ENCODE assay signal across 9 cellular contexts in genomic region chr14:22221508-22221907, GRCh38.
DNase-seq lines count a peak whose midpoint lies in the region; ATAC-seq and TF ChIP-seq lines count a peak whose summit lies in the region.
"Had no signal": no experiment of that assay in that cellular context is flagged by ENCODE, and none has a peak within 500 bp of the region (broad histone marks: within the 10 kb centered on the region; RNA-seq: fewer than 3 reads in every experiment).

No MANE protein-coding gene starts in this region.

- CTCF ChIA-PET in activated B cell treated with CpG ODN at 0.5 μM for 24 hours (lab: Charles Lee) = interaction anchor here (0.7 to 1.8 kb wide), 7 partner anchors 19 to 348 kb away, joined by 3 to 8 read pairs (median 3); no protein-coding TSS in a partner anchor

- TF ChIP-seq CTCF in DOHH2 (IDR thresholded peaks at IDR 0.05; ENCODE audit: low read depth, low read length, poor library complexity, severe bottlenecking) (peak; percentile 43), HFFc6 (IDR thresholded peaks at IDR 0.05) (peak; percentile 72), activated B cell treated with CpG ODN at 0.5 μM for 24 hours (IDR thresholded peaks at IDR 0.05) (peak; percentile 36)

- DNase-seq in HFFc6 (peak; percentile 7), activated B cell treated with CpG ODN at 0.5 μM for 24 hours (no peak), kidney tubule cell (ENCODE audit: low spot score) (peak; percentile 39), NCI-H2196 (lab: John Stamatoyannopoulos, UW; ENCODE audit: unreplicated experiment) (no peak), NCI-H526 (lab: John Stamatoyannopoulos, UW) (no peak), right cardiac atrium (no peak)
- no peak for DNase-seq in stimulated activated CD4-positive, alpha-beta T cell treated with anti-CD3 and anti-CD28 coated beads, Interleukin-15, amount 100 ng/mL, for 24 hours
- DNase-seq: pancreas had no signal

- 30% methylated on average over 3 of the region's 3 CpGs for WGBS in right cardiac atrium

- H3K79me2 ChIP-seq in DOHH2 (ENCODE audit: control insufficient read depth, low read length) = no peaks in the 10 kb centered on the region

- no peaks in the 10 kb centered on the region for H4K20me1 ChIP-seq in DOHH2 (ENCODE audit: control insufficient read depth, insufficient read depth, low read depth, low read length)

- peaks cover 10% of the 10 kb centered on the region for H3K4me1 ChIP-seq in DOHH2 (ENCODE audit: control insufficient read depth, low read length)
- H3K4me1 ChIP-seq in right cardiac atrium (ENCODE audit: control insufficient read depth, insufficient read depth, low read length) = no peaks in the 10 kb centered on the region
- H3K4me1 ChIP-seq: pancreas had no signal

- POLR2A ChIA-PET in activated B cell treated with CpG ODN at 0.5 μM for 24 hours (lab: Charles Lee) = interaction anchor here (0.7 to 1.0 kb wide), 2 partner anchors 76 to 248 kb away, joined by 8 read pairs; no protein-coding TSS in a partner anchor

- H3K4me3 ChIP-seq in DOHH2 (ENCODE audit: low read length) (no peak overlapping the region), right cardiac atrium (ENCODE audit: low read length) (no peak overlapping the region)
- H3K4me3 ChIP-seq: pancreas had no signal

- no peaks in the 10 kb centered on the region for H3K9me2 ChIP-seq in DOHH2 (replicated peaks; ENCODE audit: control insufficient read depth, low read length)

- ATAC-seq in activated B cell treated with CpG ODN at 0.5 μM for 24 hours (ENCODE audit: low read depth) (no peak), right cardiac atrium (no peak)
- ATAC-seq: pancreas had no signal

- H3F3A ChIP-seq in DOHH2 (ENCODE audit: control insufficient read depth, insufficient read depth) = no peaks in the 10 kb centered on the region

- no peak overlapping the region for H3K4me3 Mint-ChIP-seq in HFFc6
- no peak overlapping the region for H3K4me3 Mint-ChIP-seq in activated B cell treated with CpG ODN at 0.5 μM for 24 hours

- intact Hi-C loops in activated B cell treated with CpG ODN at 0.5 μM for 24 hours (cut with micrococcal nuclease) (no loop called here), right cardiac atrium (cut with DNase I) (no loop called here)

- H3K9me3 Mint-ChIP-seq in HFFc6 (no peaks in the 10 kb centered on the region), activated B cell treated with CpG ODN at 0.5 μM for 24 hours (no peaks in the 10 kb centered on the region)

- H3K36me3 ChIP-seq in DOHH2 (ENCODE audit: control insufficient read depth, low read length) = no peaks in the 10 kb centered on the region
- H3K36me3 ChIP-seq: pancreas had no signal

- peaks cover 4% of the 10 kb centered on the region; the same call in 1 of the 2 replicates for H3K27me3 Mint-ChIP-seq in HFFc6 (ENCODE audit: insufficient read depth)
- peaks cover 15% of the 10 kb centered on the region for H3K27me3 Mint-ChIP-seq in activated B cell treated with CpG ODN at 0.5 μM for 24 hours

- H3K4me2 ChIP-seq in DOHH2 (ENCODE audit: low read length) = no peak overlapping the region

- peaks cover 17% of the 10 kb centered on the region for H3K27me3 ChIP-seq in DOHH2 (ENCODE audit: control insufficient read depth, low read length)
- no peaks in the 10 kb centered on the region for H3K27me3 ChIP-seq in right cardiac atrium (ENCODE audit: control insufficient read depth, insufficient read depth)

- H3K27ac Mint-ChIP-seq in HFFc6 (no peak overlapping the region), activated B cell treated with CpG ODN at 0.5 μM for 24 hours (no peak overlapping the region)

- H3K4me1 Mint-ChIP-seq in HFFc6 (ENCODE audit: low read depth) = peaks cover 28% of the 10 kb centered on the region
- peaks cover 19% of the 10 kb centered on the region for H3K4me1 Mint-ChIP-seq in activated B cell treated with CpG ODN at 0.5 μM for 24 hours

- H3K36me3 Mint-ChIP-seq in HFFc6 (ENCODE audit: low read depth) = no peaks in the 10 kb centered on the region
- no peaks in the 10 kb centered on the region for H3K36me3 Mint-ChIP-seq in activated B cell treated with CpG ODN at 0.5 μM for 24 hours (ENCODE audit: low read depth)

- no peak overlapping the region for H3K27ac ChIP-seq in DOHH2 (ENCODE audit: low read depth, low read length)
- H3K27ac ChIP-seq in right cardiac atrium (ENCODE audit: low read length) = no peak overlapping the region
- H3K27ac ChIP-seq: pancreas had no signal

- no peaks in the 10 kb centered on the region for H3K9me3 ChIP-seq in DOHH2 (ENCODE audit: control insufficient read depth, insufficient read depth, low read length)
- H3K9me3 ChIP-seq in right cardiac atrium (ENCODE audit: control insufficient read depth, low read length) = no peaks in the 10 kb centered on the region
- H3K9me3 ChIP-seq: pancreas had no signal

Comparison
In these comparisons a context has a peak if more than half of its experiments do, and no peak if none do; other contexts are left out.
1. DNase-seq: peak in HFFc6 (single experiment) and kidney tubule cell (single experiment); none in activated B cell treated with CpG ODN at 0.5 μM for 24 hours (single experiment), NCI-H2196 (single experiment), NCI-H526 (0 of 2), stimulated activated CD4-positive, alpha-beta T cell treated with anti-CD3 and anti-CD28 coated beads, Interleukin-15, amount 100 ng/mL, for 24 hours (single experiment) and right cardiac atrium (0 of 3).
2. Peak in every context shown above with its lines, with median percentiles within 50 percentile points of each other: CTCF ChIP-seq.